In genomic region chr3:36891651-36892268, GRCh38 we compare ENCODE assay signal across 8 cellular contexts. TPM values are rescaled to one million over a fixed set of nuclear protein-coding genes. Genes with fewer than 3 reads are reported as not detected.
DNase-seq lines count a peak whose midpoint lies in the region; ATAC-seq lines count a peak whose summit lies in the region.

No MANE protein-coding gene starts in this region.

- no peak overlapping the region for H3K18ac ChIP-seq in mesendoderm (ENCODE audit: low read length)

- H3K56ac ChIP-seq in mesendoderm (ENCODE audit: low read length): peak overlapping the region; percentile 76

- H4K5ac ChIP-seq in mesendoderm (ENCODE audit: low read length): peak overlapping the region; percentile 26

- no peaks in the 10 kb centered on the region for H3K79me1 ChIP-seq in mesendoderm (ENCODE audit: low read length)

- no peak overlapping the region for H4K8ac ChIP-seq in mesendoderm (ENCODE audit: low read depth, low read length)

- DNase-seq in mesendoderm (peak; percentile 94), NCI-H524 treated with DMSO at 0.1 percent for 48 hours (lab: John Stamatoyannopoulos, UW) (no peak), EL (no peak), GM19240 (ENCODE audit: insufficient read length, low spot score) (no peak), pons (ENCODE audit: low spot score) (no peak)

- no peak overlapping the region for H3K4me2 ChIP-seq in mesendoderm (ENCODE audit: low read length)

- H2BK15ac ChIP-seq in mesendoderm (replicated peaks; ENCODE audit: low read depth): no peak overlapping the region

- H3K4ac ChIP-seq in mesendoderm (ENCODE audit: low read depth, low read length): peak overlapping the region; percentile 27

- no peaks in the 10 kb centered on the region for H3K79me2 ChIP-seq in mesendoderm (ENCODE audit: control insufficient read depth, insufficient read depth, low read length)

- no peaks in the 10 kb centered on the region for H3K27me3 ChIP-seq in mesendoderm (ENCODE audit: insufficient read depth, low read length, poor library complexity)

- no peak overlapping the region for H3K4me3 ChIP-seq in mesendoderm (ENCODE audit: low read length)

- peak overlapping the region; percentile 62 for H3K27ac ChIP-seq in mesendoderm (ENCODE audit: low read depth, low read length)

- WGBS in mesendoderm (ENCODE audit: extremely low coverage, insufficient coverage, low lambda C conversion rate): no CpG with 5 or more reads among the region's 6 CpGs

- H3K9ac ChIP-seq in mesendoderm (ENCODE audit: low read length): no peak overlapping the region

- H3K23ac ChIP-seq in mesendoderm (ENCODE audit: low read length): no peak overlapping the region

- H2AK5ac ChIP-seq in mesendoderm (ENCODE audit: low read length): peak overlapping the region; percentile 88

- no peak overlapping the region for H2BK120ac ChIP-seq in mesendoderm (ENCODE audit: low read depth, low read length)

- H2BK5ac ChIP-seq in mesendoderm (ENCODE audit: low read length): peak overlapping the region; percentile 91

- H3K4me1 ChIP-seq in mesendoderm (ENCODE audit: control insufficient read depth, low read depth, low read length): peaks cover 17% of the 10 kb centered on the region

- ATAC-seq in GM18520 (IDR thresholded peaks at IDR 0.05; ENCODE audit: unreplicated experiment) (peak; percentile 89), GM21619 (IDR thresholded peaks at IDR 0.05; ENCODE audit: unreplicated experiment) (peak; percentile 86), HG03575 (IDR thresholded peaks at IDR 0.05; ENCODE audit: extremely low read depth, insufficient number of reproducible peaks, low FRiP score, unreplicated experiment) (peak; percentile 46)

- H3K36me3 ChIP-seq in mesendoderm (ENCODE audit: control insufficient read depth, insufficient read depth, low read length): no peaks in the 10 kb centered on the region

RNA-seq across cellular contexts. Expression of gene TRANK1, which starts 53.1 kb away (rescaled TPM):
- polyA plus RNA-seq in mesendoderm (2013, experiment 1 of 2): 1.0 TPM
- polyA plus RNA-seq in mesendoderm (2013, experiment 2 of 2): 1.1 TPM
